In genomic region chr19:916645-917322, GRCh38 we compare ENCODE assay signal across 1 cellular context.
TF ChIP-seq lines count a peak whose summit lies in the region.

No MANE protein-coding gene starts in this region.

TF ChIP-seq in K562, 482 proteins besides CTCF, POLR2A, EP300 and RAD21 (continues in another document):
- TF ChIP-seq ZNF583 (CRISPR knock-in tag; IDR thresholded peaks at IDR 0.05) (no peak), TCF3 (CRISPR knock-in tag; IDR thresholded peaks at IDR 0.05) (no peak), ZFPM2 (CRISPR knock-in tag; IDR thresholded peaks at IDR 0.05) (no peak), BRCA1 (IDR thresholded peaks at IDR 0.05) (no peak), BRCA1 (CRISPR knock-in tag; IDR thresholded peaks at IDR 0.05) (no peak), TEAD1 (CRISPR knock-in tag; IDR thresholded peaks at IDR 0.05) (0 out of 4 replicates have a peak, but pooled peaks of 1 of the 2 experiments have one; percentile 12), FOS (IDR thresholded peaks at IDR 0.05; ENCODE audit: extremely low read depth, insufficient read length) (no peak), GTF2E2 (tag; IDR thresholded peaks at IDR 0.05) (no peak), TRIM24 (IDR thresholded peaks at IDR 0.05) (no peak), PTBP1 (IDR thresholded peaks at IDR 0.05; ENCODE audit: low read depth, low read length) (no peak), HCFC1 (IDR thresholded peaks at IDR 0.05; ENCODE audit: low read depth, low read length) (no peak), DDX20 (tag; IDR thresholded peaks at IDR 0.05; ENCODE audit: low read depth) (no peak), HNRNPH1 (optimal IDR thresholded peaks at IDR 0.05; ENCODE audit: low read depth, low read length) (no peak), NCOA6 (IDR thresholded peaks at IDR 0.05) (no peak), HNRNPK (IDR thresholded peaks at IDR 0.05; ENCODE audit: low read depth, low read length, poor library complexity, severe bottlenecking) (no peak), SOX6 (IDR thresholded peaks at IDR 0.05) (no peak), TAL1 (IDR thresholded peaks at IDR 0.05) (no peak), FOXJ2 (tag; IDR thresholded peaks at IDR 0.05) (no peak), KDM4B (IDR thresholded peaks at IDR 0.05; ENCODE audit: borderline replicate concordance in 2 of 2, low read depth in 1 of 2) (peak in 1 of 2 experiments; percentile 90; a peak in 2 of 4 replicates), TAF1 (IDR thresholded peaks at IDR 0.05; ENCODE audit: control insufficient read depth, extremely low read depth, insufficient read depth, low read length, severe bottlenecking) (peak; percentile 61), CHCHD3 (CRISPR knock-in tag; IDR thresholded peaks at IDR 0.05) (no peak), CBX5 (IDR thresholded peaks at IDR 0.05; ENCODE audit: borderline replicate concordance, low read depth) (peak; percentile 29; the same call in 1 of the 2 replicates), THRAP3 (IDR thresholded peaks at IDR 0.05; ENCODE audit: borderline replicate concordance) (no peak), ZNF551 (CRISPR knock-in tag; IDR thresholded peaks at IDR 0.05) (no peak), DIDO1 (tag; IDR thresholded peaks at IDR 0.05; ENCODE audit: low read depth) (no peak), ZNF586 (CRISPR knock-in tag; conservative IDR thresholded peaks at IDR 0.05) (no peak), SMAD3 (CRISPR knock-in tag; conservative IDR thresholded peaks at IDR 0.05) (no peak), SUPT5H (IDR thresholded peaks at IDR 0.05) (peak; percentile 70), ZFX (CRISPR knock-in tag; IDR thresholded peaks at IDR 0.05) (no peak), ZNF197 (CRISPR knock-in tag; IDR thresholded peaks at IDR 0.05; ENCODE audit: low read depth) (no peak), VEZF1 (CRISPR knock-in tag; IDR thresholded peaks at IDR 0.05) (peak; percentile 97), NFIC (IDR thresholded peaks at IDR 0.05) (no peak; the same call in 1 of the 2 replicates), POU5F1 (IDR thresholded peaks at IDR 0.05; ENCODE audit: borderline replicate concordance, low read depth, low read length, partially characterized antibody) (no peak), TBP (optimal IDR thresholded peaks at IDR 0.05; ENCODE audit: low read depth, low read length) (peak; percentile 63), HDAC2 (IDR thresholded peaks at IDR 0.05) (no peak), PCBP2 (IDR thresholded peaks at IDR 0.05; ENCODE audit: low read depth, low read length, poor library complexity, severe bottlenecking) (no peak), SMARCA5 (IDR thresholded peaks at IDR 0.05) (no peak), TCFL5 (CRISPR knock-in tag; conservative IDR thresholded peaks at IDR 0.05) (no peak), RBM39 (optimal IDR thresholded peaks at IDR 0.05; ENCODE audit: low read depth, low read length) (no peak), ZNF584 (CRISPR knock-in tag; IDR thresholded peaks at IDR 0.05; ENCODE audit: low read depth) (no peak), EGR1 (conservative IDR thresholded peaks at IDR 0.05) (peak; percentile 93), TAF9B (IDR thresholded peaks at IDR 0.05; ENCODE audit: partially characterized antibody) (no peak), NR4A1 (CRISPR knock-in tag; IDR thresholded peaks at IDR 0.05) (no peak), NR4A1 (tag; IDR thresholded peaks at IDR 0.05) (no peak), RBFOX2 (IDR thresholded peaks at IDR 0.05; ENCODE audit: low read depth, low read length) (peak; percentile 24; the same call in 1 of the 2 replicates), HNRNPLL (IDR thresholded peaks at IDR 0.05; ENCODE audit: low read depth, low read length, poor library complexity, severe bottlenecking) (no peak), PHTF2 (CRISPR knock-in tag; IDR thresholded peaks at IDR 0.05) (no peak), SPI1 (IDR thresholded peaks at IDR 0.05; ENCODE audit: borderline replicate concordance, low read depth, low read length) (no peak), HEY1 (CRISPR knock-in tag; IDR thresholded peaks at IDR 0.05; ENCODE audit: borderline replicate concordance) (no peak), PHF20 (IDR thresholded peaks at IDR 0.05; ENCODE audit: partially characterized antibody) (no peak), CXXC5 (CRISPR knock-in tag; IDR thresholded peaks at IDR 0.05) (no peak; the same call in 1 of the 2 replicates), E2F5 (CRISPR knock-in tag; IDR thresholded peaks at IDR 0.05) (no peak), NFIX (CRISPR knock-in tag; IDR thresholded peaks at IDR 0.05; ENCODE audit: low read depth) (no peak), RFX1 (IDR thresholded peaks at IDR 0.05) (no peak), XRCC3 (IDR thresholded peaks at IDR 0.05) (no peak), CBX8 (IDR thresholded peaks at IDR 0.05; ENCODE audit: borderline replicate concordance, extremely low read depth, low read depth, low read length, poor library complexity, severe bottlenecking) (no peak), EWSR1 (IDR thresholded peaks at IDR 0.05; ENCODE audit: borderline replicate concordance, low read depth, partially characterized antibody) (no peak), PHF8 (IDR thresholded peaks at IDR 0.05; ENCODE audit: borderline replicate concordance, low read length) (peak; percentile 44; the same call in 1 of the 2 replicates), ZBTB7A (IDR thresholded peaks at IDR 0.05; ENCODE audit: borderline replicate concordance, control insufficient read depth, low read depth, low read length) (peak; percentile 88; the same call in 1 of the 2 replicates), POLR2G (IDR thresholded peaks at IDR 0.05; ENCODE audit: low read depth, low read length) (no peak), TGIF2 (CRISPR knock-in tag; IDR thresholded peaks at IDR 0.05) (no peak), ZNF696 (CRISPR knock-in tag; conservative IDR thresholded peaks at IDR 0.05) (no peak), POLR3A (IDR thresholded peaks at IDR 0.05; ENCODE audit: borderline replicate concordance, extremely low read depth, insufficient read depth, insufficient read length) (no peak), ZFP36 (IDR thresholded peaks at IDR 0.05; ENCODE audit: low read depth, low read length, partially characterized antibody) (peak; percentile 52)
- TF ChIP-seq, protein P1, sequence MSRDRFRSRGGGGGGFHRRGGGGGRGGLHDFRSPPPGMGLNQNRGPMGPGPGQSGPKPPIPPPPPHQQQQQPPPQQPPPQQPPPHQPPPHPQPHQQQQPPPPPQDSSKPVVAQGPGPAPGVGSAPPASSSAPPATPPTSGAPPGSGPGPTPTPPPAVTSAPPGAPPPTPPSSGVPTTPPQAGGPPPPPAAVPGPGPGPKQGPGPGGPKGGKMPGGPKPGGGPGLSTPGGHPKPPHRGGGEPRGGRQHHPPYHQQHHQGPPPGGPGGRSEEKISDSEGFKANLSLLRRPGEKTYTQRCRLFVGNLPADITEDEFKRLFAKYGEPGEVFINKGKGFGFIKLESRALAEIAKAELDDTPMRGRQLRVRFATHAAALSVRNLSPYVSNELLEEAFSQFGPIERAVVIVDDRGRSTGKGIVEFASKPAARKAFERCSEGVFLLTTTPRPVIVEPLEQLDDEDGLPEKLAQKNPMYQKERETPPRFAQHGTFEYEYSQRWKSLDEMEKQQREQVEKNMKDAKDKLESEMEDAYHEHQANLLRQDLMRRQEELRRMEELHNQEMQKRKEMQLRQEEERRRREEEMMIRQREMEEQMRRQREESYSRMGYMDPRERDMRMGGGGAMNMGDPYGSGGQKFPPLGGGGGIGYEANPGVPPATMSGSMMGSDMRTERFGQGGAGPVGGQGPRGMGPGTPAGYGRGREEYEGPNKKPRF (IDR thresholded peaks at IDR 0.05; ENCODE audit: low read depth, low read length), result no peak
- TF ChIP-seq, protein P2, sequence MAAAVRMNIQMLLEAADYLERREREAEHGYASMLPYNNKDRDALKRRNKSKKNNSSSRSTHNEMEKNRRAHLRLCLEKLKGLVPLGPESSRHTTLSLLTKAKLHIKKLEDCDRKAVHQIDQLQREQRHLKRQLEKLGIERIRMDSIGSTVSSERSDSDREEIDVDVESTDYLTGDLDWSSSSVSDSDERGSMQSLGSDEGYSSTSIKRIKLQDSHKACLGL (CRISPR knock-in tag; IDR thresholded peaks at IDR 0.05; ENCODE audit: borderline replicate concordance, poor library complexity, severe bottlenecking), result no peak
- TF ChIP-seq, protein P3, sequence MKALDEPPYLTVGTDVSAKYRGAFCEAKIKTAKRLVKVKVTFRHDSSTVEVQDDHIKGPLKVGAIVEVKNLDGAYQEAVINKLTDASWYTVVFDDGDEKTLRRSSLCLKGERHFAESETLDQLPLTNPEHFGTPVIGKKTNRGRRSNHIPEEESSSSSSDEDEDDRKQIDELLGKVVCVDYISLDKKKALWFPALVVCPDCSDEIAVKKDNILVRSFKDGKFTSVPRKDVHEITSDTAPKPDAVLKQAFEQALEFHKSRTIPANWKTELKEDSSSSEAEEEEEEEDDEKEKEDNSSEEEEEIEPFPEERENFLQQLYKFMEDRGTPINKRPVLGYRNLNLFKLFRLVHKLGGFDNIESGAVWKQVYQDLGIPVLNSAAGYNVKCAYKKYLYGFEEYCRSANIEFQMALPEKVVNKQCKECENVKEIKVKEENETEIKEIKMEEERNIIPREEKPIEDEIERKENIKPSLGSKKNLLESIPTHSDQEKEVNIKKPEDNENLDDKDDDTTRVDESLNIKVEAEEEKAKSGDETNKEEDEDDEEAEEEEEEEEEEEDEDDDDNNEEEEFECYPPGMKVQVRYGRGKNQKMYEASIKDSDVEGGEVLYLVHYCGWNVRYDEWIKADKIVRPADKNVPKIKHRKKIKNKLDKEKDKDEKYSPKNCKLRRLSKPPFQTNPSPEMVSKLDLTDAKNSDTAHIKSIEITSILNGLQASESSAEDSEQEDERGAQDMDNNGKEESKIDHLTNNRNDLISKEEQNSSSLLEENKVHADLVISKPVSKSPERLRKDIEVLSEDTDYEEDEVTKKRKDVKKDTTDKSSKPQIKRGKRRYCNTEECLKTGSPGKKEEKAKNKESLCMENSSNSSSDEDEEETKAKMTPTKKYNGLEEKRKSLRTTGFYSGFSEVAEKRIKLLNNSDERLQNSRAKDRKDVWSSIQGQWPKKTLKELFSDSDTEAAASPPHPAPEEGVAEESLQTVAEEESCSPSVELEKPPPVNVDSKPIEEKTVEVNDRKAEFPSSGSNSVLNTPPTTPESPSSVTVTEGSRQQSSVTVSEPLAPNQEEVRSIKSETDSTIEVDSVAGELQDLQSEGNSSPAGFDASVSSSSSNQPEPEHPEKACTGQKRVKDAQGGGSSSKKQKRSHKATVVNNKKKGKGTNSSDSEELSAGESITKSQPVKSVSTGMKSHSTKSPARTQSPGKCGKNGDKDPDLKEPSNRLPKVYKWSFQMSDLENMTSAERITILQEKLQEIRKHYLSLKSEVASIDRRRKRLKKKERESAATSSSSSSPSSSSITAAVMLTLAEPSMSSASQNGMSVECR (CRISPR knock-in tag; IDR thresholded peaks at IDR 0.05), result peak; percentile 77
- TF ChIP-seq, protein P4, sequence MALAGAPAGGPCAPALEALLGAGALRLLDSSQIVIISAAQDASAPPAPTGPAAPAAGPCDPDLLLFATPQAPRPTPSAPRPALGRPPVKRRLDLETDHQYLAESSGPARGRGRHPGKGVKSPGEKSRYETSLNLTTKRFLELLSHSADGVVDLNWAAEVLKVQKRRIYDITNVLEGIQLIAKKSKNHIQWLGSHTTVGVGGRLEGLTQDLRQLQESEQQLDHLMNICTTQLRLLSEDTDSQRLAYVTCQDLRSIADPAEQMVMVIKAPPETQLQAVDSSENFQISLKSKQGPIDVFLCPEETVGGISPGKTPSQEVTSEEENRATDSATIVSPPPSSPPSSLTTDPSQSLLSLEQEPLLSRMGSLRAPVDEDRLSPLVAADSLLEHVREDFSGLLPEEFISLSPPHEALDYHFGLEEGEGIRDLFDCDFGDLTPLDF (CRISPR knock-in tag; IDR thresholded peaks at IDR 0.05), result no peak
- TF ChIP-seq, protein P5, sequence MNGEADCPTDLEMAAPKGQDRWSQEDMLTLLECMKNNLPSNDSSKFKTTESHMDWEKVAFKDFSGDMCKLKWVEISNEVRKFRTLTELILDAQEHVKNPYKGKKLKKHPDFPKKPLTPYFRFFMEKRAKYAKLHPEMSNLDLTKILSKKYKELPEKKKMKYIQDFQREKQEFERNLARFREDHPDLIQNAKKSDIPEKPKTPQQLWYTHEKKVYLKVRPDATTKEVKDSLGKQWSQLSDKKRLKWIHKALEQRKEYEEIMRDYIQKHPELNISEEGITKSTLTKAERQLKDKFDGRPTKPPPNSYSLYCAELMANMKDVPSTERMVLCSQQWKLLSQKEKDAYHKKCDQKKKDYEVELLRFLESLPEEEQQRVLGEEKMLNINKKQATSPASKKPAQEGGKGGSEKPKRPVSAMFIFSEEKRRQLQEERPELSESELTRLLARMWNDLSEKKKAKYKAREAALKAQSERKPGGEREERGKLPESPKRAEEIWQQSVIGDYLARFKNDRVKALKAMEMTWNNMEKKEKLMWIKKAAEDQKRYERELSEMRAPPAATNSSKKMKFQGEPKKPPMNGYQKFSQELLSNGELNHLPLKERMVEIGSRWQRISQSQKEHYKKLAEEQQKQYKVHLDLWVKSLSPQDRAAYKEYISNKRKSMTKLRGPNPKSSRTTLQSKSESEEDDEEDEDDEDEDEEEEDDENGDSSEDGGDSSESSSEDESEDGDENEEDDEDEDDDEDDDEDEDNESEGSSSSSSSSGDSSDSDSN (IDR thresholded peaks at IDR 0.05; ENCODE audit: borderline replicate concordance in 1 of 2, low read depth in 2 of 2, low read length in 2 of 2), result 0 out of 4 replicates have a peak, but pooled peaks of 1 of the 2 experiments have one; percentile 54
- TF ChIP-seq, protein P6, sequence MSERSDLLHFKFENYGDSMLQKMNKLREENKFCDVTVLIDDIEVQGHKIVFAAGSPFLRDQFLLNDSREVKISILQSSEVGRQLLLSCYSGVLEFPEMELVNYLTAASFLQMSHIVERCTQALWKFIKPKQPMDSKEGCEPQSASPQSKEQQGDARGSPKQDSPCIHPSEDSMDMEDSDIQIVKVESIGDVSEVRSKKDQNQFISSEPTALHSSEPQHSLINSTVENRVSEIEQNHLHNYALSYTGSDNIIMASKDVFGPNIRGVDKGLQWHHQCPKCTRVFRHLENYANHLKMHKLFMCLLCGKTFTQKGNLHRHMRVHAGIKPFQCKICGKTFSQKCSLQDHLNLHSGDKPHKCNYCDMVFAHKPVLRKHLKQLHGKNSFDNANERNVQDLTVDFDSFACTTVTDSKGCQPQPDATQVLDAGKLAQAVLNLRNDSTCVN (CRISPR knock-in tag; IDR thresholded peaks at IDR 0.05), result no peak
